In genomic region chr10:52283174-52283573, GRCh38 we compare ENCODE assay signal across 34 cellular contexts. TPM values are rescaled to one million over a fixed set of nuclear protein-coding genes. Genes with fewer than 3 reads are reported as not detected.
DNase-seq lines count a peak whose midpoint lies in the region; ATAC-seq and TF ChIP-seq lines count a peak whose summit lies in the region.
"Had no signal": no experiment of that assay in that cellular context is flagged by ENCODE, and none has a peak within 500 bp of the region (broad histone marks: within the 10 kb centered on the region; RNA-seq: fewer than 3 reads in every experiment).

No MANE protein-coding gene starts in this region.

- H3K27ac ChIP-seq in PC-3 (ENCODE audit: low read length) (no peak overlapping the region), mesodermal cell (ENCODE audit: low read depth, low read length, severe bottlenecking) (peak overlapping the region; percentile 25)
- H3K27ac ChIP-seq: A549, esophagus squamous epithelium, neutrophil, SK-N-MC, stomach, tibial nerve had no signal

- peaks cover 3% of the 10 kb centered on the region for H3K9me3 Mint-ChIP-seq in WTC11
- H3K9me3 Mint-ChIP-seq: activated naive CD8-positive, alpha-beta T cell treated with anti-CD3 and anti-CD28 coated beads for 36 hours; activated T-cell treated with anti-CD3 and anti-CD28 coated beads, Interleukin-2, amount 50 U/mL, for 24 hours; memory B cell; T-helper 1 cell treated with Interleukin-12 subunit alpha and Interleukin-12 subunit beta and Interleukin-4 antibody, amounts not matched to agents 30 μg/mL and 1 μg/mL, for 36 hours had no signal

- H4K20me1 ChIP-seq in PC-3 (ENCODE audit: low read length): no peaks in the 10 kb centered on the region

- no peaks in the 10 kb centered on the region for H3K9me3 ChIP-seq in PC-3 (ENCODE audit: low read length)
- H3K9me3 ChIP-seq in mesodermal cell (ENCODE audit: control insufficient read depth, low read length): no peaks in the 10 kb centered on the region
- H3K9me3 ChIP-seq: A549, esophagus squamous epithelium, MG63, neutrophil, tibial nerve had no signal

- TF ChIP-seq CTCF in PC-3 (conservative IDR thresholded peaks at IDR 0.05; ENCODE audit: low read depth, low read length): no peak
- TF ChIP-seq CTCF in epithelial cell of esophagus (IDR thresholded peaks at IDR 0.05; ENCODE audit: insufficient read depth, low read depth, low read length, missing control alignments): no peak
- no peak for TF ChIP-seq CTCF in WTC11 (IDR thresholded peaks at IDR 0.05)

- DNase-seq in EH (ENCODE audit: low read depth): peak; percentile 38
- DNase-seq in PC-3: peak; percentile 45
- DNase-seq in epithelial cell of esophagus (ENCODE audit: low read depth): peak; percentile 31
- no peak for DNase-seq in inferior parietal cortex (ENCODE audit: extremely low spot score)
- DNase-seq in WTC11 (ENCODE audit: low spot score): no peak
- DNase-seq in NCI-H1930 (lab: John Stamatoyannopoulos, UW): no peak
- DNase-seq: activated gamma-delta T cell; activated naive CD8-positive, alpha-beta T cell treated with anti-CD3 and anti-CD28 coated beads for 36 hours; activated T-cell treated with anti-CD3 and anti-CD28 coated beads, Interleukin-2, amount 50 U/mL, for 24 hours; aorta; caudate nucleus; CD4-positive, alpha-beta memory T cell; cortex of kidney; endodermal cell; esophagus squamous epithelium; hippocampal formation; KBM-7; MG63; naive thymus-derived CD4-positive, alpha-beta T cell; NCI-H1105; NCI-H187; NCI-H2171 treated with DMSO at 0.1 percent for 48 hours; NCI-H510A; stimulated activated CD4-positive, alpha-beta T cell treated with anti-CD3 and anti-CD28 coated beads, Interleukin-4, amount 100 ng/mL, for 1 hour; stomach had no signal

- BruUV-seq in PC-3 (replicated peaks; lab: Mats Ljungman, UMichigan): no TSS peak

- H3K4me1 ChIP-seq in PC-3 (ENCODE audit: insufficient read depth, low read length) (no peaks in the 10 kb centered on the region), mesodermal cell (ENCODE audit: control insufficient read depth, insufficient read depth, low read length, poor library complexity, severe bottlenecking) (peaks cover 3% of the 10 kb centered on the region)
- H3K4me1 ChIP-seq: A549, stomach, tibial nerve had no signal

- no peaks in the 10 kb centered on the region for H3K9me2 ChIP-seq in PC-3 (replicated peaks; ENCODE audit: low read length)

- intact Hi-C loops in PC-3 (cut with micrococcal nuclease): no loop called here

- no peak overlapping the region for H3K27ac Mint-ChIP-seq in WTC11
- H3K27ac Mint-ChIP-seq: activated naive CD8-positive, alpha-beta T cell treated with anti-CD3 and anti-CD28 coated beads for 36 hours; activated T-cell treated with anti-CD3 and anti-CD28 coated beads, Interleukin-2, amount 50 U/mL, for 24 hours; CD4-positive, alpha-beta memory T cell; endodermal cell; memory B cell; naive thymus-derived CD4-positive, alpha-beta T cell; T-helper 1 cell treated with Interleukin-12 subunit alpha and Interleukin-12 subunit beta and Interleukin-4 antibody, amounts not matched to agents 30 μg/mL and 1 μg/mL, for 36 hours had no signal

- H3K4me3 ChIP-seq in PC-3 (ENCODE audit: low read length) (no peak overlapping the region), epithelial cell of esophagus (ENCODE audit: low read length) (no peak overlapping the region), mesodermal cell (ENCODE audit: extremely low read depth, insufficient read depth, low read length, poor library complexity, severe bottlenecking) (no peak overlapping the region)
- H3K4me3 ChIP-seq: A549, esophagus squamous epithelium, MG63, SK-N-MC, stomach, tibial nerve had no signal

- no peak overlapping the region for H3K4me2 ChIP-seq in PC-3 (ENCODE audit: low read length)
- H3K4me2 ChIP-seq: A549 had no signal

- H3K27me3 ChIP-seq in PC-3 (ENCODE audit: low read length): no peaks in the 10 kb centered on the region
- H3K27me3 ChIP-seq: esophagus squamous epithelium, MG63, neutrophil, stomach, tibial nerve had no signal

- 0 out of 2 replicates have a peak, but pooled peaks have one; percentile 43 for ATAC-seq in PC-3
- no peak for ATAC-seq in HG03342 (IDR thresholded peaks at IDR 0.05; ENCODE audit: unreplicated experiment)
- no peak for ATAC-seq in WTC11
- ATAC-seq: A549; naive thymus-derived CD4-positive, alpha-beta T cell; sciatic nerve had no signal

- 100% methylated on average over 1 of the region's 2 CpGs; no CpG with 5 or more reads in 1 of the 2 experiments for WGBS in mesodermal cell (ENCODE audit: insufficient coverage in 2 of 2), 2 experiments

- no peaks in the 10 kb centered on the region for H3K36me3 ChIP-seq in PC-3 (ENCODE audit: low read depth, low read length)
- H3K36me3 ChIP-seq in mesodermal cell (ENCODE audit: control insufficient read depth, insufficient read depth, low read length): no peaks in the 10 kb centered on the region
- H3K36me3 ChIP-seq: esophagus squamous epithelium, MG63, neutrophil, tibial nerve had no signal

- POLR2A ChIA-PET in PC-3 (lab: Charles Lee; ENCODE audit: unreplicated experiment): no interaction called here
- POLR2A ChIA-PET in WTC11 (lab: Charles Lee): no interaction called here

- H3K4me3 Mint-ChIP-seq in WTC11: no peak overlapping the region
- H3K4me3 Mint-ChIP-seq: activated naive CD8-positive, alpha-beta T cell treated with anti-CD3 and anti-CD28 coated beads for 36 hours; activated T-cell treated with anti-CD3 and anti-CD28 coated beads, Interleukin-2, amount 50 U/mL, for 24 hours; CD4-positive, alpha-beta memory T cell; endodermal cell; memory B cell; naive thymus-derived CD4-positive, alpha-beta T cell; T-helper 1 cell treated with Interleukin-12 subunit alpha and Interleukin-12 subunit beta and Interleukin-4 antibody, amounts not matched to agents 30 μg/mL and 1 μg/mL, for 36 hours had no signal

- H3F3A ChIP-seq in PC-3 (ENCODE audit: low read length, unreplicated experiment): no peaks in the 10 kb centered on the region

- no peaks in the 10 kb centered on the region for H3K79me2 ChIP-seq in PC-3 (ENCODE audit: low read length)

- H3K4me1 Mint-ChIP-seq in WTC11: no peaks in the 10 kb centered on the region
- H3K4me1 Mint-ChIP-seq: activated naive CD8-positive, alpha-beta T cell treated with anti-CD3 and anti-CD28 coated beads for 36 hours; CD4-positive, alpha-beta memory T cell; naive thymus-derived CD4-positive, alpha-beta T cell had no signal

- CTCF ChIA-PET in PC-3 (lab: Charles Lee): no interaction called here
- CTCF ChIA-PET in WTC11 (lab: Charles Lee): no interaction called here

- H3K9ac ChIP-seq in PC-3 (ENCODE audit: low read length): no peak overlapping the region

- no peak overlapping the region for H2AFZ ChIP-seq in PC-3 (ENCODE audit: low read length)

- 0 out of 2 replicates have a peak, but pooled peaks cover 3% of the 10 kb centered on the region for H3K36me3 Mint-ChIP-seq in WTC11
- H3K36me3 Mint-ChIP-seq: activated naive CD8-positive, alpha-beta T cell treated with anti-CD3 and anti-CD28 coated beads for 36 hours; CD4-positive, alpha-beta memory T cell; memory B cell; naive thymus-derived CD4-positive, alpha-beta T cell had no signal

- no peaks in the 10 kb centered on the region for H3K27me3 Mint-ChIP-seq in WTC11 (ENCODE audit: low read depth)
- H3K27me3 Mint-ChIP-seq: activated naive CD8-positive, alpha-beta T cell treated with anti-CD3 and anti-CD28 coated beads for 36 hours; activated T-cell treated with anti-CD3 and anti-CD28 coated beads, Interleukin-2, amount 50 U/mL, for 24 hours; CD4-positive, alpha-beta memory T cell; memory B cell had no signal

TF ChIP-seq in WTC11, 78 proteins besides CTCF, POLR2A, EP300 and RAD21:
- TF ChIP-seq, protein P1, sequence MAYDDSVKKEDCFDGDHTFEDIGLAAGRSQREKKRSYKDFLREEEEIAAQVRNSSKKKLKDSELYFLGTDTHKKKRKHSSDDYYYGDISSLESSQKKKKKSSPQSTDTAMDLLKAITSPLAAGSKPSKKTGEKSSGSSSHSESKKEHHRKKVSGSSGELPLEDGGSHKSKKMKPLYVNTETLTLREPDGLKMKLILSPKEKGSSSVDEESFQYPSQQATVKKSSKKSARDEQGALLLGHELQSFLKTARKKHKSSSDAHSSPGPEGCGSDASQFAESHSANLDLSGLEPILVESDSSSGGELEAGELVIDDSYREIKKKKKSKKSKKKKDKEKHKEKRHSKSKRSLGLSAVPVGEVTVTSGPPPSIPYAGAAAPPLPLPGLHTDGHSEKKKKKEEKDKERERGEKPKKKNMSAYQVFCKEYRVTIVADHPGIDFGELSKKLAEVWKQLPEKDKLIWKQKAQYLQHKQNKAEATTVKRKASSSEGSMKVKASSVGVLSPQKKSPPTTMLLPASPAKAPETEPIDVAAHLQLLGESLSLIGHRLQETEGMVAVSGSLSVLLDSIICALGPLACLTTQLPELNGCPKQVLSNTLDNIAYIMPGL (CRISPR knock-in tag; IDR thresholded peaks at IDR 0.05): no peak

RNA-seq across cellular contexts. Expression of gene DKK1, which starts 30.9 kb away (rescaled TPM):
- total RNA-seq in PC-3 (2014; rRNA removed): 1,187 and 1,592 TPM in 2 replicates
- 138 TPM for polyA plus RNA-seq in mesodermal cell (2013, experiment 1 of 2)
- 112 TPM for polyA plus RNA-seq in mesodermal cell (2013, experiment 2 of 2)
- total RNA-seq in WTC11 (2021): 0.78 to 1.1 TPM (median 1.0 TPM) in 3 replicates
- total RNA-seq: activated naive CD8-positive, alpha-beta T cell treated with anti-CD3 and anti-CD28 coated beads for 36 hours; CD4-positive, alpha-beta memory T cell; naive thymus-derived CD4-positive, alpha-beta T cell had no signal
- polyA plus RNA-seq: CD4-positive, alpha-beta memory T cell; naive thymus-derived CD4-positive, alpha-beta T cell had no signal

Comparison
In these comparisons a context has a peak if more than half of its experiments do, and no peak if none do; other contexts are left out.
1. DNase-seq: peak in EH (single experiment), PC-3 (single experiment) and epithelial cell of esophagus (single experiment); none in inferior parietal cortex (single experiment), WTC11 (single experiment) and NCI-H1930 (0 of 2).
2. RNA of gene DKK1, which starts 30.9 kb away (total RNA-seq): 1,187 to 1,592 TPM in PC-3; 0.78 to 1.1 TPM in WTC11; every median in the first group is over 100 times any median in the second.